ENCODE assay signal across 16 cellular contexts in genomic region chr4:108902769-108903168, GRCh38.
DNase-seq lines count a peak whose midpoint lies in the region; ATAC-seq and TF ChIP-seq lines count a peak whose summit lies in the region.
"Had no signal": no experiment of that assay in that cellular context is flagged by ENCODE, and none has a peak within 500 bp of the region (broad histone marks: within the 10 kb centered on the region; RNA-seq: fewer than 3 reads in every experiment).

No MANE protein-coding gene starts in this region.

- no peaks in the 10 kb centered on the region for H3K27me3 ChIP-seq in heart right ventricle
- H3K27me3 ChIP-seq in thyroid gland = no peaks in the 10 kb centered on the region
- H3K27me3 ChIP-seq: spleen had no signal

- no peak for DNase-seq in SKM-1 (lab: John Stamatoyannopoulos, UW; ENCODE audit: unreplicated experiment)
- DNase-seq in heart right ventricle = no peak
- no peak for DNase-seq in thyroid gland
- DNase-seq in activated gamma-delta T cell (lab: John Stamatoyannopoulos, UW) = no peak
- DNase-seq: activated CD4-positive, alpha-beta T cell treated with anti-CD3 and anti-CD28 coated beads for 1 hour; activated T-cell treated with anti-CD3 and anti-CD28 coated beads for 4 hours; COR-L47; kidney; mucosa of descending colon; PC-9; posterior cingulate gyrus; spleen had no signal

- ATAC-seq in GM18498 (IDR thresholded peaks at IDR 0.05; ENCODE audit: unreplicated experiment) (peak; percentile 69), GM19438 (IDR thresholded peaks at IDR 0.05; ENCODE audit: low read depth, unreplicated experiment) (peak; percentile 81), HG02852 (IDR thresholded peaks at IDR 0.05; ENCODE audit: unreplicated experiment) (peak; percentile 85), HG03521 (IDR thresholded peaks at IDR 0.05; ENCODE audit: unreplicated experiment) (peak; percentile 68), heart right ventricle (no peak)
- ATAC-seq: mucosa of descending colon had no signal

- H3K36me3 ChIP-seq in heart right ventricle (no peaks in the 10 kb centered on the region), thyroid gland (no peaks in the 10 kb centered on the region)
- H3K36me3 ChIP-seq: spleen had no signal

- no peak for TF ChIP-seq POLR2A in thyroid gland (IDR thresholded peaks at IDR 0.05)

- TF ChIP-seq CTCF in heart right ventricle (IDR thresholded peaks at IDR 0.05) (no peak), thyroid gland (IDR thresholded peaks at IDR 0.05) (no peak)

- H3K4me3 ChIP-seq in heart right ventricle = no peak overlapping the region
- no peak overlapping the region for H3K4me3 ChIP-seq in thyroid gland (replicated peaks in 1 of 3)
- H3K4me3 ChIP-seq: mucosa of descending colon, PC-9, spleen had no signal

- H3K9me3 ChIP-seq in heart right ventricle = no peaks in the 10 kb centered on the region
- no peaks in the 10 kb centered on the region for H3K9me3 ChIP-seq in thyroid gland
- H3K9me3 ChIP-seq: mucosa of descending colon, spleen had no signal

- H3K27ac ChIP-seq in heart right ventricle = no peak overlapping the region
- H3K27ac ChIP-seq in thyroid gland = no peak overlapping the region
- H3K27ac ChIP-seq: PC-9, spleen had no signal

- WGBS in heart right ventricle, 2 donors = 66 to 80% methylated on average over 3 of the region's 3 CpGs
- WGBS in thyroid gland, 2 donors = 80 to 81% methylated on average over 3 of the region's 3 CpGs

- no peaks in the 10 kb centered on the region for H3K4me1 ChIP-seq in heart right ventricle
- H3K4me1 ChIP-seq in thyroid gland = no peaks in the 10 kb centered on the region
- H3K4me1 ChIP-seq: spleen had no signal

- intact Hi-C loops in heart right ventricle (cut with DNase I) (no loop called here), thyroid gland (cut with DNase I) (no loop called here)

Comparison
In these comparisons a context has a peak if more than half of its experiments do, and no peak if none do; other contexts are left out.
1. ATAC-seq: peak in GM18498 (single experiment), GM19438 (single experiment), HG02852 (single experiment) and HG03521 (single experiment); none in heart right ventricle (0 of 8).